8 cellular contexts compared by ENCODE assay signal in the genomic region with DNA sequence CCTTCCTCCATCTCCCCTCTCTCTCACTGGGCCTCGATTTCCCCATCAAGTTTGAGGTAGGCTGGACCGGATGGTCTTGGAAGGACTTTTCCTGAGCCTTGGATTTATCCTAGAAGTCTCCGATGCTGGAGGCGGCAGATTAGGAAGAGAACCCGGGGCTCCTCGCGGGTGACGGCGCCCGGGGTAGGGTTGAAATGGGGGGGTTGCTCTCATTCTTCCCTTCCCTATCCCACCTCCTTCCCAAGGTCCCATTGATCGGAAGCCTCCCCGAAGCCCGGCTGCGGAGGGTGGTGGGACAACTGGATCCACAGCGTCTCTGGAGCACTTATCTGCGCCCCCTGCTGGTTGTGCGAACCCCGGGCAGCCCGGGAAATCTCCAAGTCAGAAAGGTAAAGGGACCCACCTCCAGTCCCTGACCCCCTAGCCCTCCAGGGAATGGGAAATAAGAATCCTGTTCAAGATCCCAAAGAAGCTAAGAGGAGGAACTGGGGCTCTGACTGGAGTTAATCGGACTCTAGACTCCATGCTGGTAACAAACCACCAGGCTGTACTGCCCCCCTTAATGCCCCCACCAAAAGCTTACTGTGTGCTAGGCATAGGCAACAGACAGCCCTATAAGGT. TPM values are rescaled to one million over a fixed set of nuclear protein-coding genes. Genes with fewer than 3 reads are reported as not detected.
DNase-seq lines count a peak whose midpoint lies in the region; ATAC-seq, FAIRE-seq and TF ChIP-seq lines count a peak whose summit lies in the region.

No MANE protein-coding gene starts in this region.

- H2AFZ ChIP-seq in KMS-11 (ENCODE audit: low read depth) = peak overlapping the region; percentile 73

- ATAC-seq in RWPE2 (ENCODE audit: low read depth) = no peak
- ATAC-seq in Right ventricle myocardium inferior = peak; percentile 29
- ATAC-seq in pancreas = peak; percentile 25 to 40 (median 37)
- ATAC-seq in GM19351 (IDR thresholded peaks at IDR 0.05; ENCODE audit: unreplicated experiment) = no peak

- H3K4me1 ChIP-seq in KMS-11 (ENCODE audit: low read depth, poor library complexity, severe bottlenecking) = peaks cover 34% of the 10 kb centered on the region
- H3K4me1 ChIP-seq in RWPE2 (ENCODE audit: insufficient read depth, poor library complexity, severe bottlenecking) = no peaks in the 10 kb centered on the region
- peaks cover 0 to 6% (median 0%) of the 10 kb centered on the region in 3 donors for H3K4me1 ChIP-seq in pancreas
- peaks cover 0 to 22% (median 16%) of the 10 kb centered on the region in 4 donors for H3K4me1 ChIP-seq in tibial artery

- H3K27ac Mint-ChIP-seq in activated naive CD4-positive, alpha-beta T cell treated with anti-CD3 and anti-CD28 coated beads, Interleukin-2, amount 50 U/mL, for 24 hours = peak overlapping the region; percentile 92

- 1% methylated on average over 20 of the region's 20 CpGs for WGBS in pancreas, 2 donors

- H4K20me1 ChIP-seq in KMS-11 (ENCODE audit: insufficient read depth) = no peaks in the 10 kb centered on the region

- peaks cover 14% of the 10 kb centered on the region for H3K36me3 Mint-ChIP-seq in activated naive CD4-positive, alpha-beta T cell treated with anti-CD3 and anti-CD28 coated beads, Interleukin-2, amount 50 U/mL, for 24 hours

- H3K9me3 ChIP-seq in RWPE2 (ENCODE audit: severe bottlenecking) = no peaks in the 10 kb centered on the region
- H3K9me3 ChIP-seq in pancreas = no peaks in the 10 kb centered on the region
- no peaks in the 10 kb centered on the region for H3K9me3 ChIP-seq in tibial artery

- FAIRE-seq in pancreas (lab: Jason Lieb, UNC) = no peak

- H3K9me3 Mint-ChIP-seq in activated naive CD4-positive, alpha-beta T cell treated with anti-CD3 and anti-CD28 coated beads, Interleukin-2, amount 50 U/mL, for 24 hours = no peaks in the 10 kb centered on the region

- H3K27me3 Mint-ChIP-seq in activated naive CD4-positive, alpha-beta T cell treated with anti-CD3 and anti-CD28 coated beads, Interleukin-2, amount 50 U/mL, for 24 hours = no peaks in the 10 kb centered on the region

- DNase-seq in DMS 273 treated with DMSO at 0.1 percent for 48 hours (lab: John Stamatoyannopoulos, UW) (peak; percentile 19), RWPE2 (ENCODE audit: low spot score) (peak; percentile 76), Right ventricle myocardium inferior (ENCODE audit: missing footprints) (peak; percentile 91), pancreas (peak; percentile 63 to 90 (median 82)), tibial artery (peak; percentile 80 to 86)

- intact Hi-C loops in Right ventricle myocardium inferior (cut with DNase I) (loop anchor here (2.0 kb wide), 2 partner anchors 24 to 74 kb away; no protein-coding TSS in a partner anchor), pancreas (cut with DNase I) (no loop called here), tibial artery (cut with DNase I; ENCODE audit: low total_unique reads) (no loop called here)

- H3K27me3 ChIP-seq in KMS-11 (ENCODE audit: insufficient read depth, low read depth) = no peaks in the 10 kb centered on the region
- no peaks in the 10 kb centered on the region for H3K27me3 ChIP-seq in RWPE2 (ENCODE audit: insufficient read depth, poor library complexity, severe bottlenecking)
- H3K27me3 ChIP-seq in pancreas = no peaks in the 10 kb centered on the region
- H3K27me3 ChIP-seq in tibial artery = no peaks in the 10 kb centered on the region

- peak overlapping the region; percentile 94 for H3K4me3 Mint-ChIP-seq in activated naive CD4-positive, alpha-beta T cell treated with anti-CD3 and anti-CD28 coated beads, Interleukin-2, amount 50 U/mL, for 24 hours

- H3K4me3 ChIP-seq in KMS-11 (IDR thresholded peaks at IDR 0.05; ENCODE audit: insufficient read depth, low read depth, low read length) = peak overlapping the region; percentile 8
- H3K4me3 ChIP-seq in RWPE2 (ENCODE audit: severe bottlenecking) = peak overlapping the region; percentile 73
- H3K4me3 ChIP-seq in pancreas = peak overlapping the region; percentile 65 to 92 (median 70)
- H3K4me3 ChIP-seq in tibial artery = peak overlapping the region; percentile 82 to 85

- H3K27ac ChIP-seq in KMS-11 (peak overlapping the region; percentile 82), RWPE2 (ENCODE audit: poor library complexity, severe bottlenecking) (peak overlapping the region; percentile 67), pancreas (peak overlapping the region; percentile 81 to 94 (median 86)), tibial artery (peak overlapping the region; percentile 80 to 96)

- peaks cover 30% of the 10 kb centered on the region for H3K4me1 Mint-ChIP-seq in activated naive CD4-positive, alpha-beta T cell treated with anti-CD3 and anti-CD28 coated beads, Interleukin-2, amount 50 U/mL, for 24 hours

- H3K79me2 ChIP-seq in KMS-11 (ENCODE audit: insufficient read depth, low read depth) = peaks cover 24% of the 10 kb centered on the region

- peak overlapping the region; percentile 83 for H3K9ac ChIP-seq in KMS-11

- H3K36me3 ChIP-seq in KMS-11 (ENCODE audit: insufficient read depth) (0 out of 2 replicates have a peak, but pooled peaks cover under 1% of the 10 kb centered on the region), RWPE2 (ENCODE audit: low read depth) (peaks cover 36% of the 10 kb centered on the region), pancreas (peaks cover 0 to 10% (median under 1%) of the 10 kb centered on the region in 3 donors), tibial artery (peaks cover 3 to 21% (median 11%) of the 10 kb centered on the region in 3 donors)

- peak; percentile 97 for TF ChIP-seq CTCF in KMS-11 (conservative IDR thresholded peaks at IDR 0.05; ENCODE audit: low read depth, low read length)
- TF ChIP-seq CTCF in RWPE2 (IDR thresholded peaks at IDR 0.05; ENCODE audit: poor library complexity, severe bottlenecking) = peak; percentile 97
- TF ChIP-seq CTCF in pancreas (IDR thresholded peaks at IDR 0.05) = peak; percentile 70 to 87 (median 80)
- TF ChIP-seq CTCF in tibial artery (IDR thresholded peaks at IDR 0.05) = peak; percentile 77 to 84

- peak overlapping the region; percentile 54 for H3K4me2 ChIP-seq in KMS-11

RNA-seq across cellular contexts. Expression of a gene that starts 0.8 kb away (rescaled TPM):
- total RNA-seq in Right ventricle myocardium inferior (1.5 TPM), pancreas (1 to 10 TPM; 3.4 to 6.3 (median 4.9) TPM)
- polyA plus RNA-seq in pancreas = 1 to 10 TPM; 5.5 to 7.3 TPM

RNA-seq across cellular contexts. Expression of a gene that starts 1.5 kb away (rescaled TPM):
- total RNA-seq in Right ventricle myocardium inferior = 252 TPM
- 100 to 1,000 TPM in 5 of 6 donors, 10 to 100 TPM in 1; 77.6 to 141 (median 133) TPM for total RNA-seq in pancreas
- polyA plus RNA-seq in pancreas = 100 to 1,000 TPM; 125 to 183 TPM

RNA-seq across cellular contexts. Expression of a gene that starts 25.3 kb away (rescaled TPM):
- 5.0 TPM for total RNA-seq in Right ventricle myocardium inferior
- 10 to 100 TPM in 1 of 6 donors, 1 to 10 TPM in 5; 2.6 to 10.1 (median 6.6) TPM for total RNA-seq in pancreas
- 10 to 100 TPM; 28.7 to 49.0 TPM for polyA plus RNA-seq in pancreas

RNA-seq across cellular contexts. Expression of a gene that starts 37.4 kb away (rescaled TPM):
- 13.1 TPM for total RNA-seq in Right ventricle myocardium inferior
- total RNA-seq in pancreas = 10 to 100 TPM in 4 of 6 donors, 1 to 10 TPM in 2; 6.7 to 11.3 (median 10.7) TPM
- 1 to 10 TPM; 8.3 to 8.7 TPM for polyA plus RNA-seq in pancreas

RNA-seq across cellular contexts. Expression of a gene that starts 40.0 kb away (rescaled TPM):
- total RNA-seq in Right ventricle myocardium inferior (not detected), pancreas (not detected)
- not detected for polyA plus RNA-seq in pancreas

Comparison
In these comparisons a context has a peak if more than half of its experiments do, and no peak if none do; other contexts are left out.
1. DNase-seq: peak in every context shown above with its lines; median percentile 91 in Right ventricle myocardium inferior; 83 in tibial artery; 82 in pancreas; 76 in RWPE2; 19 in DMS 273 treated with DMSO at 0.1 percent for 48 hours.
2. H3K4me3 ChIP-seq: peak in every context shown above with its lines; median percentile 84 in tibial artery; 73 in RWPE2; 70 in pancreas; 8 in KMS-11.
3. ATAC-seq: peak in Right ventricle myocardium inferior (single experiment) and pancreas (4 of 4); none in RWPE2 (single experiment) and GM19351 (single experiment).
4. Peak in every context shown above with its lines, with median percentiles within 50 percentile points of each other: H3K27ac ChIP-seq and CTCF ChIP-seq.